In genomic region chr10:98610301-98610700, GRCh38 we compare ENCODE assay signal across 15 cellular contexts.
"Had no signal": no experiment of that assay in that cellular context is flagged by ENCODE, and none has a peak within 500 bp of the region (broad histone marks: within the 10 kb centered on the region; RNA-seq: fewer than 3 reads in every experiment).

No MANE protein-coding gene starts in this region.

- H3K27me3 Mint-ChIP-seq: progenitor cell of endocrine pancreas had no signal

- ATAC-seq: activated T-cell treated with anti-CD3 and anti-CD28 coated beads, Interleukin-2, amount 50 U/mL, for 4 hours; naive thymus-derived CD4-positive, alpha-beta T cell; sciatic nerve; stimulated activated naive CD8-positive, alpha-beta T cell treated with anti-CD3 and anti-CD28 coated beads, Interleukin-15, Interleukin-2, amounts not matched to agents 100 U/mL and 50 U/mL, for 24 hours had no signal

- H3K4me1 ChIP-seq: colonic mucosa had no signal

- H3K27ac ChIP-seq: colonic mucosa, epithelial cell of prostate had no signal

- H3K9me3 ChIP-seq: colonic mucosa had no signal

- H3K36me3 Mint-ChIP-seq: activated naive CD8-positive, alpha-beta T cell treated with anti-CD3 and anti-CD28 coated beads for 36 hours; naive thymus-derived CD4-positive, alpha-beta T cell had no signal

- H3K4me3 Mint-ChIP-seq: activated naive CD8-positive, alpha-beta T cell treated with anti-CD3 and anti-CD28 coated beads for 36 hours; activated T-cell treated with anti-CD3 and anti-CD28 coated beads, Interleukin-2, amount 50 U/mL, for 4 hours; naive thymus-derived CD4-positive, alpha-beta T cell had no signal

- DNase-seq: activated CD4-positive, alpha-beta T cell treated with anti-CD3 and anti-CD28 coated beads for 1 hour; activated CD4-positive, alpha-beta T cell treated with anti-CD3 and anti-CD28 coated beads, Interleukin-2, amount 50 U/mL, for 48 hours; activated gamma-delta T cell; activated naive CD8-positive, alpha-beta T cell treated with anti-CD3 and anti-CD28 coated beads for 36 hours; activated T-cell treated with anti-CD3 and anti-CD28 coated beads, Interleukin-2, amount 50 U/mL, for 4 hours; colonic mucosa; effector memory CD4-positive, alpha-beta T cell; hippocampal formation; kidney glomerular epithelial cell; naive thymus-derived CD4-positive, alpha-beta T cell; stimulated activated CD4-positive, alpha-beta T cell treated with anti-CD3 and anti-CD28 coated beads, Interleukin-2, amount 100 ng/mL, for 48 hours; stimulated activated naive CD8-positive, alpha-beta T cell treated with anti-CD3 and anti-CD28 coated beads, Interleukin-15, Interleukin-2, amounts not matched to agents 100 U/mL and 50 U/mL, for 24 hours had no signal

- H3K4me1 Mint-ChIP-seq: activated naive CD8-positive, alpha-beta T cell treated with anti-CD3 and anti-CD28 coated beads for 36 hours; naive thymus-derived CD4-positive, alpha-beta T cell had no signal

- H3K27ac Mint-ChIP-seq: activated naive CD8-positive, alpha-beta T cell treated with anti-CD3 and anti-CD28 coated beads for 36 hours; naive thymus-derived CD4-positive, alpha-beta T cell; progenitor cell of endocrine pancreas had no signal

- H3K9me3 Mint-ChIP-seq: activated naive CD8-positive, alpha-beta T cell treated with anti-CD3 and anti-CD28 coated beads for 36 hours; activated T-cell treated with anti-CD3 and anti-CD28 coated beads, Interleukin-2, amount 50 U/mL, for 4 hours had no signal

- H3K36me3 ChIP-seq: colonic mucosa had no signal

- H3K27me3 ChIP-seq: colonic mucosa had no signal

- H3K4me3 ChIP-seq: colonic mucosa had no signal
